In genomic region chrX:14032383-14032782, GRCh38 we compare ENCODE assay signal across 8 cellular contexts. TPM values are rescaled to one million over a fixed set of nuclear protein-coding genes. Genes with fewer than 3 reads are reported as not detected.
DNase-seq lines count a peak whose midpoint lies in the region; ATAC-seq, FAIRE-seq and TF ChIP-seq lines count a peak whose summit lies in the region.

No MANE protein-coding gene starts in this region.

- no peak overlapping the region for H3K27ac Mint-ChIP-seq in MCF 10A (ENCODE audit: low read depth, unreplicated experiment)

- peak; percentile 34 for TF ChIP-seq CTCF in GM12865 (IDR thresholded peaks at IDR 0.05; ENCODE audit: insufficient read depth, low read depth, low read length, missing control alignments)
- TF ChIP-seq CTCF in MCF 10A (IDR thresholded peaks at IDR 0.05; ENCODE audit: unreplicated experiment) = peak; percentile 65

- no peak overlapping the region for H3K4me3 ChIP-seq in GM12865 (ENCODE audit: low read depth, low read length)

- intact Hi-C loops in MCF 10A (cut with micrococcal nuclease) = loop anchor here (1.0 to 5.0 kb wide), 4 partner anchors 108 to 1220 kb away; no protein-coding TSS in a partner anchor

- BruUV-seq in MCF 10A (replicated peaks; lab: Mats Ljungman, UMichigan) = no TSS peak

- H3K9me3 Mint-ChIP-seq in MCF 10A (ENCODE audit: unreplicated experiment) = peaks cover 8% of the 10 kb centered on the region

- FAIRE-seq in TTC549 (lab: Jason Lieb, UNC) = peak; percentile 77

- peaks cover 22% of the 10 kb centered on the region for H3K4me1 Mint-ChIP-seq in MCF 10A (ENCODE audit: insufficient read depth, unreplicated experiment)

- peak; percentile 67 for DNase-seq in GM12865 (ENCODE audit: low read depth)
- peak; percentile 7 for DNase-seq in NCI-H1048 (lab: John Stamatoyannopoulos, UW)
- peak; percentile 78 for DNase-seq in MCF 10A (ENCODE audit: unreplicated experiment)
- DNase-seq in left lobe of liver (ENCODE audit: low spot score) = no peak
- DNase-seq in stimulated activated CD8-positive, alpha-beta memory T cell treated with anti-CD3 and anti-CD28 coated beads, Interleukin-15, amount 100 ng/mL, for 1 hour (ENCODE audit: low read depth) = peak; percentile 30

- CTCF ChIA-PET in MCF 10A (lab: Yijun Ruan, JAX) = interaction anchor here (0.5 to 2.4 kb wide), 35 partner anchors 25 to 1296 kb away, joined by 3 to 30 read pairs (median 4); partner anchors contain the start of genes OFD1 and TRAPPC2

- H3K36me3 Mint-ChIP-seq in MCF 10A (ENCODE audit: insufficient read depth, unreplicated experiment) = no peaks in the 10 kb centered on the region

- peaks cover 37% of the 10 kb centered on the region for H3K27me3 Mint-ChIP-seq in MCF 10A (ENCODE audit: insufficient read depth, unreplicated experiment)

- no peak overlapping the region for H3K4me3 Mint-ChIP-seq in MCF 10A (ENCODE audit: unreplicated experiment)

- peak; percentile 40 for ATAC-seq in left lobe of liver
- ATAC-seq in HG02852 (IDR thresholded peaks at IDR 0.05; ENCODE audit: unreplicated experiment) = no peak
- ATAC-seq in HG02610 (IDR thresholded peaks at IDR 0.05; ENCODE audit: unreplicated experiment) = no peak

- POLR2A ChIA-PET in MCF 10A (lab: Yijun Ruan, JAX) = interaction anchor here (0.9 to 1.4 kb wide), 5 partner anchors 130 to 339 kb away, joined by 3 to 7 read pairs (median 3); partner anchors contain the start of genes OFD1 and TRAPPC2

RNA-seq across cellular contexts. Expression of gene GEMIN8, which starts 2.7 kb away (rescaled TPM):
- total RNA-seq in MCF 10A (2022) = 24.6 and 28.2 TPM in 2 replicates
- total RNA-seq in left lobe of liver = 7.5 TPM
